1 cellular context compared by ENCODE assay signal in the genomic region with DNA sequence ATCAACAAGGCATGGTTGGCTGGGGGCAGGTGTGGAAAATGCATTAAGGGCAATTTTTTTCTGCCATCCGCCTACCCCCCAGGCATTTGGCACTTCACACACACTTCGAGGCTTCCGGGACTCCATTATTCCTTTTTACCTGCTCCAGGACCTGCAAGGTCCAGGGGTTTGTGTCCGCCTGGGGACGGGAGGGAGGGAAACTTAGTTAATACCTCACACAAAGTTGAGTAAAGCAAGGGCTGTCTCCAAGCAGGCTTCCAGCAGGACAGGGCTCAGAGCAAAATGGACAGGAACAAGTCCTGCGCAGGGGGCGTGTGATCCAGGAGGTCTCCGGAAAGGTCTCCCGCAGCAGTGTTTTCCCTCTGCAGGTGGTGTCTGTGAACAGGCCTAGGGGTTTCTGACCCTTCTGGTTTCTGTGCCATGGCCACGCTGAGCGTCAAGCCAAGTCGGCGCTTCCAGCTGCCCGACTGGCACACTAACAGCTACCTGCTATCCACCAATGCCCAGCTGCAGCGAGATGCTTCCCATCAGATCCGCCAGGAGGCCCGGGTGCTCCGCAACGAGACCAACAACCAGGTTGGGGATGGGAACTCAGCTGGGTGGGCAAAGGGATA.
TF ChIP-seq lines count a peak whose summit lies in the region.

No MANE protein-coding gene starts in this region.

TF ChIP-seq in IMR-90, 13 proteins besides CTCF, POLR2A, EP300 and RAD21:
- TF ChIP-seq NFE2L2 (IDR thresholded peaks at IDR 0.05; ENCODE audit: low read depth, low read length), result no peak
- TF ChIP-seq SMC3 (IDR thresholded peaks at IDR 0.05; ENCODE audit: low read depth, low read length), result no peak
- no peak for TF ChIP-seq CEBPB (IDR thresholded peaks at IDR 0.05; ENCODE audit: low read depth, low read length)
- TF ChIP-seq, protein P1, sequence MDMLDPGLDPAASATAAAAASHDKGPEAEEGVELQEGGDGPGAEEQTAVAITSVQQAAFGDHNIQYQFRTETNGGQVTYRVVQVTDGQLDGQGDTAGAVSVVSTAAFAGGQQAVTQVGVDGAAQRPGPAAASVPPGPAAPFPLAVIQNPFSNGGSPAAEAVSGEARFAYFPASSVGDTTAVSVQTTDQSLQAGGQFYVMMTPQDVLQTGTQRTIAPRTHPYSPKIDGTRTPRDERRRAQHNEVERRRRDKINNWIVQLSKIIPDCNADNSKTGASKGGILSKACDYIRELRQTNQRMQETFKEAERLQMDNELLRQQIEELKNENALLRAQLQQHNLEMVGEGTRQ (IDR thresholded peaks at IDR 0.05; ENCODE audit: low read depth, low read length), result no peak
- no peak for TF ChIP-seq MAFK (IDR thresholded peaks at IDR 0.05; ENCODE audit: low read depth, low read length)
- no peak for TF ChIP-seq MAZ (IDR thresholded peaks at IDR 0.05; ENCODE audit: borderline replicate concordance, low read depth, low read length)
- TF ChIP-seq CHD1 (IDR thresholded peaks at IDR 0.05; ENCODE audit: low read depth, low read length), result no peak
- TF ChIP-seq RCOR1 (IDR thresholded peaks at IDR 0.05; ENCODE audit: insufficient replicate concordance, low read length), result no peak
- TF ChIP-seq FOS (IDR thresholded peaks at IDR 0.05; ENCODE audit: low read depth, low read length), result no peak
